Comparison of ENCODE assay signal across 33 cellular contexts in the genomic region with DNA sequence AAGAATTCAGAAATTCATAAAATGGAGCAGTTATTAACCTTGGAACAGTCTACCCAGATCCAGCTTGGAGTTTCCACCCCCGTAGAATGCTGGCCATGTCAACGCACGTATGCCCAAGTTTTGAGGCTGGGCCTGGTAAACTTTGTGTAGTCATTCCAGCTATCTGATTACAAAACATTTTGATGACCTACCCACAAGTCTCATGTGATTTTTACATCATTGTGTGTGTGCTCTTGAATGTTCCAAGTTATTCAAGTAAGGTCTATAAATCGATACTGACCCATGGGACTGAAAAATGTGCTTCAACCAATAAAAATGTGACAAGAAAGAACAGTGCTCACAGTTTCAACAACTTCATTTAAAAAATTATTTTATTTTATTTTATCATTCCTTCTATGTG. TPM values are rescaled to one million over a fixed set of nuclear protein-coding genes. Genes with fewer than 3 reads are reported as not detected.
"Had no signal": no experiment of that assay in that cellular context is flagged by ENCODE, and none has a peak within 500 bp of the region (broad histone marks: within the 10 kb centered on the region; RNA-seq: fewer than 3 reads in every experiment).

No MANE protein-coding gene starts in this region.

- DNase-seq: activated B cell treated with CpG ODN at 0.5 μM for 24 hours; activated CD4-positive, alpha-beta memory T cell treated with anti-CD3 and anti-CD28 coated beads for 36 hours; activated CD4-positive, alpha-beta T cell treated with anti-CD3 and anti-CD28 coated beads for 4 hours; activated CD4-positive, alpha-beta T cell treated with anti-CD3 and anti-CD28 coated beads, Interleukin-2, amount 10 ng/mL, durations not matched to agents 24 days and 14 days; activated CD4-positive, alpha-beta T cell treated with anti-CD3 and anti-CD28 coated beads, Interleukin-2, amount 50 U/mL, for 1 hour; activated CD4-positive, alpha-beta T cell treated with anti-CD3 and anti-CD28 coated beads, Interleukin-2, amount 50 U/mL, for 4 hours; activated CD4-positive, CD25-positive, alpha-beta regulatory T cell treated with anti-CD3 and anti-CD28 coated beads, Interleukin-2, amount 50 U/mL, for 72 hours; activated CD8-positive, alpha-beta memory T cell treated with anti-CD3 and anti-CD28 coated beads, Interleukin-2, amount 50 U/mL, for 4 hours; activated CD8-positive, alpha-beta T cell treated with anti-CD3 and anti-CD28 coated beads for 36 hours; activated effector memory CD4-positive, alpha-beta T cell treated with anti-CD3 and anti-CD28 coated beads, Interleukin-2, amount 50 U/mL, for 16 hours; activated gamma-delta T cell treated with Interleukin-2 at 50 U/mL for 16 hours; activated naive CD4-positive, alpha-beta T cell; activated naive CD4-positive, alpha-beta T cell treated with anti-CD3 and anti-CD28 coated beads for 36 hours; activated naive CD4-positive, alpha-beta T cell treated with anti-CD3 and anti-CD28 coated beads, Interleukin-2, amount 50 U/mL, for 16 hours; activated naive CD8-positive, alpha-beta T cell treated with anti-CD3 and anti-CD28 coated beads for 36 hours; activated T-cell treated with anti-CD3 and anti-CD28 coated beads for 4 hours; activated T-cell treated with anti-CD3 and anti-CD28 coated beads, Interleukin-2, amount 50 U/mL, for 1 hour; activated T-cell treated with anti-CD3 and anti-CD28 coated beads, Interleukin-2, amount 50 U/mL, for 4 hours; activated T-cell treated with anti-CD3 and anti-CD28 coated beads, Interleukin-2, amount 50 U/mL, for 72 hours; adrenal gland; amniotic stem cell; aorta; body of pancreas; brain microvascular endothelial cell; central memory CD4-positive, alpha-beta T cell; T-cell; T-helper 17 cell had no signal

- H3K27me3 ChIP-seq: adrenal gland, body of pancreas, brain microvascular endothelial cell, breast epithelium had no signal

- ATAC-seq: activated CD8-positive, alpha-beta T cell treated with anti-CD3 and anti-CD28 coated beads for 36 hours; activated naive CD4-positive, alpha-beta T cell treated with anti-CD3 and anti-CD28 coated beads, Interleukin-2, amount 50 U/mL, for 72 hours; activated T-cell treated with anti-CD3 and anti-CD28 coated beads, Interleukin-2, amount 50 U/mL, for 4 hours; activated T-cell treated with anti-CD3 and anti-CD28 coated beads, Interleukin-2, amount 50 U/mL, for 72 hours; activated T-helper 17 cell treated with anti-CD3 and anti-CD28 coated beads, Interleukin-2, amount 50 U/mL, for 72 hours; body of pancreas; T-cell; T-helper 17 cell had no signal

- H3K27ac ChIP-seq: adrenal gland, body of pancreas, brain microvascular endothelial cell, breast epithelium, VCaP had no signal

- H3K36me3 ChIP-seq: adrenal gland, brain microvascular endothelial cell, breast epithelium had no signal

- H3K4me3 ChIP-seq: adrenal gland, body of pancreas, breast epithelium had no signal

- H3K4me1 ChIP-seq: adrenal gland, breast epithelium had no signal

RNA-seq across cellular contexts. Expression of a gene that starts 32.5 kb away (rescaled TPM):
- total RNA-seq: activated B cell treated with CpG ODN at 0.5 μM for 24 hours, astrocyte, body of pancreas, cardiac septum had no signal

RNA-seq across cellular contexts. Expression of a gene that starts 36.5 kb away (rescaled TPM):
- total RNA-seq: astrocyte, body of pancreas, cardiac septum had no signal
- polyA plus RNA-seq: aorta had no signal
